Comparison of ENCODE assay signal across 28 cellular contexts in genomic region chr1:108886292-108886691, GRCh38. TPM values are rescaled to one million over a fixed set of nuclear protein-coding genes. Genes with fewer than 3 reads are reported as not detected.
"Had no signal": no experiment of that assay in that cellular context is flagged by ENCODE, and none has a peak within 500 bp of the region (broad histone marks: within the 10 kb centered on the region; RNA-seq: fewer than 3 reads in every experiment).

No MANE protein-coding gene starts in this region.

- H3K27me3 Mint-ChIP-seq: naive B cell; natural killer cell treated with Interleukin-12 subunit alpha and Interleukin-12 subunit beta and Interleukin-15 and Interleukin-18, amount 100 ng/mL, for 72 hours; progenitor cell of endocrine pancreas had no signal

- H2AFZ ChIP-seq: neural progenitor cell, parathyroid adenoma had no signal

- H3K4me2 ChIP-seq: neural progenitor cell, smooth muscle cell had no signal

- H3K4me1 Mint-ChIP-seq: naive B cell; stimulated activated effector memory CD8-positive, alpha-beta T cell treated with anti-CD3 and anti-CD28 coated beads, Interleukin-12 subunit alpha, Interleukin-12 subunit beta, amount 100 ng/mL, for 72 hours had no signal

- H3K9me3 Mint-ChIP-seq: mesothelial cell of epicardium; naive B cell; natural killer cell treated with Interleukin-12 subunit alpha and Interleukin-12 subunit beta and Interleukin-15 and Interleukin-18, amount 100 ng/mL, for 72 hours; neural progenitor cell; stimulated activated effector memory CD8-positive, alpha-beta T cell treated with anti-CD3 and anti-CD28 coated beads, Interleukin-12 subunit alpha, Interleukin-12 subunit beta, amount 100 ng/mL, for 72 hours had no signal

- H3K4me1 ChIP-seq: neural progenitor cell, parathyroid adenoma, right lobe of liver, testis had no signal

- H3K4me3 ChIP-seq: coronary artery, gastrocnemius medialis, mucosa of descending colon, neural progenitor cell, right lobe of liver, smooth muscle cell, testis, tibial artery, upper lobe of left lung had no signal

- H3K4me3 Mint-ChIP-seq: mesothelial cell of epicardium; naive B cell; natural killer cell treated with Interleukin-12 subunit alpha and Interleukin-12 subunit beta and Interleukin-15 and Interleukin-18, amount 100 ng/mL, for 72 hours; neural progenitor cell; stimulated activated effector memory CD8-positive, alpha-beta T cell treated with anti-CD3 and anti-CD28 coated beads, Interleukin-12 subunit alpha, Interleukin-12 subunit beta, amount 100 ng/mL, for 72 hours had no signal

- DNase-seq: dermis blood vessel endothelial cell; effector memory CD4-positive, alpha-beta T cell; gastrocnemius medialis; head of caudate nucleus; kidney; mesenchymal stem cell; mucosa of descending colon; naive B cell; right lobe of liver; stimulated activated CD4-positive, alpha-beta T cell treated with anti-CD3 and anti-CD28 coated beads, Interleukin-2, amount 100 ng/mL, for 24 hours; stimulated activated CD4-positive, alpha-beta T cell treated with anti-CD3 and anti-CD28 coated beads, Interleukin-4, amount 100 ng/mL, for 24 hours; stimulated activated naive CD4-positive, alpha-beta T cell treated with Interleukin-2 at 50 U/mL for 16 hours; substantia nigra; testis; tibial artery; upper lobe of left lung had no signal

- H3K79me2 ChIP-seq: parathyroid adenoma had no signal

- H3K27me3 ChIP-seq: gastrocnemius medialis, neural progenitor cell, right lobe of liver, testis, tibial artery, upper lobe of left lung had no signal

- H3K36me3 Mint-ChIP-seq: mesothelial cell of epicardium; naive B cell; natural killer cell treated with Interleukin-12 subunit alpha and Interleukin-12 subunit beta and Interleukin-15 and Interleukin-18, amount 100 ng/mL, for 72 hours; stimulated activated effector memory CD8-positive, alpha-beta T cell treated with anti-CD3 and anti-CD28 coated beads, Interleukin-12 subunit alpha, Interleukin-12 subunit beta, amount 100 ng/mL, for 72 hours had no signal

- ATAC-seq: gastrocnemius medialis; left lobe of liver; mucosa of descending colon; natural killer cell treated with Interleukin-12 subunit alpha and Interleukin-12 subunit beta and Interleukin-15 and Interleukin-18, amount 100 ng/mL, for 72 hours; right lobe of liver; stimulated activated effector memory CD8-positive, alpha-beta T cell treated with anti-CD3 and anti-CD28 coated beads, Interleukin-12 subunit alpha, Interleukin-12 subunit beta, amount 100 ng/mL, for 72 hours had no signal

- H3K27ac Mint-ChIP-seq: mesothelial cell of epicardium; naive B cell; natural killer cell treated with Interleukin-12 subunit alpha and Interleukin-12 subunit beta and Interleukin-15 and Interleukin-18, amount 100 ng/mL, for 72 hours; neural progenitor cell; progenitor cell of endocrine pancreas; stimulated activated effector memory CD8-positive, alpha-beta T cell treated with anti-CD3 and anti-CD28 coated beads, Interleukin-12 subunit alpha, Interleukin-12 subunit beta, amount 100 ng/mL, for 72 hours had no signal

- H3K36me3 ChIP-seq: gastrocnemius medialis, neural progenitor cell, right lobe of liver, tibial artery, upper lobe of left lung had no signal

- H3K9ac ChIP-seq: neural progenitor cell, parathyroid adenoma had no signal

- H3K27ac ChIP-seq: coronary artery, gastrocnemius medialis, neural progenitor cell, parathyroid adenoma, right lobe of liver, testis, tibial artery, upper lobe of left lung had no signal

- H3K9me3 ChIP-seq: gastrocnemius medialis, mucosa of descending colon, right lobe of liver, testis, tibial artery, upper lobe of left lung had no signal

RNA-seq across cellular contexts. Expression of gene AKNAD1, which starts 29.4 kb away (rescaled TPM):
- total RNA-seq: glomerular endothelial cell; kidney; left lobe of liver; liver; mesothelial cell of epicardium; natural killer cell treated with Interleukin-12 subunit alpha and Interleukin-12 subunit beta and Interleukin-15 and Interleukin-18, amount 100 ng/mL, for 72 hours; osteoblast; progenitor cell of endocrine pancreas; right lobe of liver; smooth muscle cell had no signal
- polyA plus RNA-seq: liver had no signal
